ENCODE assay signal across 8 cellular contexts in genomic region chrX:123732679-123733363, GRCh38. TPM values are rescaled to one million over a fixed set of nuclear protein-coding genes. Genes with fewer than 3 reads are reported as not detected.
DNase-seq lines count a peak whose midpoint lies in the region; ATAC-seq and TF ChIP-seq lines count a peak whose summit lies in the region.

TSS of gene THOC2 (minus strand) at chrX:123733052. CDS start at chrX:123733022, 30 bp downstream.

- no peak; the same call in 1 of the 2 replicates for TF ChIP-seq CTCF in Panc1 (IDR thresholded peaks at IDR 0.05)
- TF ChIP-seq CTCF in esophagus muscularis mucosa (IDR thresholded peaks at IDR 0.05) = peak in 1 of 3 experiments; percentile 54

- BruUV-seq in Panc1 (replicated peaks; lab: Mats Ljungman, UMichigan) = no TSS peak

- TF ChIP-seq POLR2A in esophagus muscularis mucosa (IDR thresholded peaks at IDR 0.05; ENCODE audit: low read depth) = no peak

- no peaks in the 10 kb centered on the region for H3K27me3 ChIP-seq in Panc1 (ENCODE audit: control insufficient read depth, insufficient read depth, low read length)
- no peaks in the 10 kb centered on the region for H3K27me3 ChIP-seq in esophagus muscularis mucosa
- H3K27me3 ChIP-seq in muscle layer of duodenum (ENCODE audit: low read depth, low read length) = no peaks in the 10 kb centered on the region

- H3K4me3 ChIP-seq in Panc1 (ENCODE audit: low read depth in 2 of 2, low read length in 2 of 2) (peak within 1 kb of the TSS; percentile 98), esophagus muscularis mucosa (peak within 1 kb of the TSS; percentile 73 to 77 (median 77)), muscle layer of duodenum (ENCODE audit: low read depth in 1 of 2, low read length in 2 of 2) (peak within 1 kb of the TSS; percentile 80 to 81)

- intact Hi-C loops in Panc1 (cut with micrococcal nuclease; ENCODE audit: unreplicated experiment) = no loop called here
- intact Hi-C loops in esophagus muscularis mucosa (cut with DNase I) = no loop called here

- TF ChIP-seq EP300 in esophagus muscularis mucosa (IDR thresholded peaks at IDR 0.05) = no peak

- no peaks in the 10 kb centered on the region for H3K9me3 ChIP-seq in Panc1 (ENCODE audit: control insufficient read depth, insufficient read depth, low read depth, low read length)
- H3K9me3 ChIP-seq in esophagus muscularis mucosa = no peaks in the 10 kb centered on the region
- H3K9me3 ChIP-seq in muscle layer of duodenum (ENCODE audit: control insufficient read depth in 1 of 2, low read length in 2 of 2) = no peaks in the 10 kb centered on the region

- POLR2A ChIA-PET in Panc1 (lab: Charles Lee) = interaction anchor here (0.6 to 0.8 kb wide), 3 partner anchors 32 to 1217 kb away, joined by 3 to 4 read pairs (median 3); no protein-coding TSS in a partner anchor

- H3K27ac ChIP-seq in Panc1 (ENCODE audit: low read length) = peak within 1 kb of the TSS; percentile 97
- peak within 1 kb of the TSS; percentile 82 to 88 (median 85) for H3K27ac ChIP-seq in esophagus muscularis mucosa (replicated peaks in 1 of 4)
- H3K27ac ChIP-seq in muscle layer of duodenum (ENCODE audit: low read length) = peak within 1 kb of the TSS; percentile 71

- H3K4me1 ChIP-seq in Panc1 (ENCODE audit: control insufficient read depth, insufficient read depth, low read length) = peaks cover 21% of the 10 kb centered on the region
- peaks cover 5 to 30% (median 20%) of the 10 kb centered on the region in 4 donors for H3K4me1 ChIP-seq in esophagus muscularis mucosa
- peaks cover 3 to 9% of the 10 kb centered on the region in 2 donors for H3K4me1 ChIP-seq in muscle layer of duodenum (ENCODE audit: control insufficient read depth in 1 of 2, insufficient read depth in 2 of 2, low read length in 2 of 2)

- 43% methylated on average over 48 of the region's 48 CpGs for WGBS in esophagus muscularis mucosa

- H3K36me3 ChIP-seq in Panc1 (ENCODE audit: control insufficient read depth, insufficient read depth, low read length) = peaks cover 2% of the 10 kb centered on the region
- H3K36me3 ChIP-seq in esophagus muscularis mucosa = peaks cover 0 to 3% (median 0%) of the 10 kb centered on the region in 4 donors
- no peaks in the 10 kb centered on the region for H3K36me3 ChIP-seq in muscle layer of duodenum (ENCODE audit: control insufficient read depth in 1 of 2, insufficient read depth in 2 of 2, low read length in 2 of 2)

- ATAC-seq in GM21619 (IDR thresholded peaks at IDR 0.05; ENCODE audit: unreplicated experiment) (peak; percentile 74), Panc1 (peak; percentile 98)

- in situ Hi-C loops in KBM-7 (cut with MboI; ENCODE audit: low pct_unique_long_range_greater_than_20kb, low sequenced_read_pairs) (no loop called here), Panc1 (cut with HindIII; ENCODE audit: low pct_unique_long_range_greater_than_20kb, low sequenced_read_pairs) (no loop called here)

- peak; percentile 72 for DNase-seq in DMS79 (lab: John Stamatoyannopoulos, UW)
- peak; percentile 97 for DNase-seq in KBM-7
- peak; percentile 66 for DNase-seq in Panc1 (ENCODE audit: low read depth, low spot score)
- DNase-seq in activated T-cell treated with anti-CD3 and anti-CD28 coated beads, Interleukin-2, amount 50 U/mL, for 48 hours = peak; percentile 82 to 83
- peak; percentile 97 for DNase-seq in esophagus muscularis mucosa (ENCODE audit: extremely low spot score)
- peak; percentile 65 to 74 for DNase-seq in stimulated activated CD8-positive, alpha-beta memory T cell treated with anti-CD3 and anti-CD28 coated beads, Interleukin-7, amount 100 ng/mL, for 4 hours (ENCODE audit: low read depth in 2 of 2)

- CTCF ChIA-PET in Panc1 (lab: Charles Lee) = no interaction called here

RNA-seq across cellular contexts. Expression of gene THOC2, which starts in this region (rescaled TPM):
- total RNA-seq in Panc1 (2021; ENCODE audit: unreplicated experiment) (194 TPM), esophagus muscularis mucosa (100 to 1,000 TPM in 3 of 4 donors, 10 to 100 TPM in 1; 98.1 to 110 (median 109) TPM)
- polyA plus RNA-seq in Panc1 (2012; ENCODE audit: insufficient read length) = 72.5 TPM

Comparison
In these comparisons a context has a peak if more than half of its experiments do, and no peak if none do; other contexts are left out.
1. Peak in every context shown above with its lines: DNase-seq, ATAC-seq, H3K4me3 ChIP-seq and H3K27ac ChIP-seq.